In the genomic region with DNA sequence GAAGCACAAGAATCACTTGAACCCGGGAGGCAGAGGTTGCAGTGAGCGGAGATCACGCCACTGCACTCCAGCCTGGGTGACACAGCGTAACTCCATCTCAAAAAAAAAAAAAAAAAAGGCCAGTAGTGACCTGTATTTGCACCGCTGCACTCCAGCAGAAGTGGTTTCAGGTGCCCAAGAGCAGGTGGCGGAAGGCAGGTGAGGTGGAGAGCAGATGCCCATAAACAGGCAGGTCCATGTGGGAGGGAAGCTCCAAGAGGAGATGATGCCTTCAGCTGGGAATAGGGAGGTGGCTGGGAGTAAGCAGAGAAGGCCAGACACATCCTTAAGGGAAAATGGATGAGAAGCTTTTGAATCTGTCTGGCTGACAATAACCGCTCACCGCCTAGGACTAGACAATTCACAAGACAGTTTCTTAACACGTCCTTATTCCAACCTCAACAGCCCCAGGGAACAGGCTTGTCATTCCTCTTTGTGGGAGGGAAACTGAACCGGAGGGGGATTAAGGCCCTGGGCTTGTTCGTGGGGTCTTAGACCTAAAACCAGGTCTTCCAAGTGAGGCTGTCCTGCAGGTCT, we compare ENCODE assay signal across 16 cellular contexts. TPM values are rescaled to one million over a fixed set of nuclear protein-coding genes. Genes with fewer than 3 reads are reported as not detected.
DNase-seq lines count a peak whose midpoint lies in the region; ATAC-seq and TF ChIP-seq lines count a peak whose summit lies in the region.
"Had no signal": no experiment of that assay in that cellular context is flagged by ENCODE, and none has a peak within 500 bp of the region (broad histone marks: within the 10 kb centered on the region; RNA-seq: fewer than 3 reads in every experiment).

No MANE protein-coding gene starts in this region.

- H3K4me3 Mint-ChIP-seq in nephron progenitor cell, result no peak overlapping the region
- H3K4me3 Mint-ChIP-seq: activated CD4-positive, alpha-beta memory T cell treated with anti-CD3 and anti-CD28 coated beads for 36 hours; GM23338 had no signal

- H3K27ac ChIP-seq in transverse colon, result no peak overlapping the region
- H3K27ac ChIP-seq: heart right ventricle, vagina had no signal

- 80 to 86% methylated on average over 1 to 11 of the region's 11 CpGs for WGBS in transverse colon (ENCODE audit: low coverage in 1 of 2), 2 donors

- intact Hi-C loops in transverse colon (cut with DNase I; ENCODE audit: low total_unique reads), result no loop called here

- H3K36me3 ChIP-seq in adipocyte (ENCODE audit: control insufficient read depth, insufficient read depth, low read length, severe bottlenecking) (no peaks in the 10 kb centered on the region), transverse colon (no peaks in the 10 kb centered on the region)
- H3K36me3 ChIP-seq: heart right ventricle, vagina had no signal

- in situ Hi-C loops in transverse colon (cut with MboI; ENCODE audit: low pct_ligation_motif_present in 1 of 4, low pct_unique_long_range_greater_than_20kb in 1 of 4, low sequenced_read_pairs in 3 of 4), result no loop called here

- TF ChIP-seq EP300 in transverse colon (IDR thresholded peaks at IDR 0.05; ENCODE audit: low read depth), result no peak

- DNase-seq in DMS153 treated with DMSO at 0.1 percent for 48 hours (lab: John Stamatoyannopoulos, UW; ENCODE audit: unreplicated experiment) (peak; percentile 82), NCI-H187 treated with DMSO at 0.1 percent for 48 hours (lab: John Stamatoyannopoulos, UW) (peak; percentile 90), adipocyte (ENCODE audit: low read depth) (peak; percentile 52), nephron progenitor cell (no peak), transverse colon (no peak)
- DNase-seq in activated CD8-positive, alpha-beta memory T cell treated with anti-CD3 and anti-CD28 coated beads, Interleukin-2, amount 50 U/mL, for 4 hours, result no peak
- DNase-seq: heart right ventricle, mesendoderm had no signal

- no peak overlapping the region for H3K4me3 ChIP-seq in adipocyte (ENCODE audit: low read length)
- no peak overlapping the region for H3K4me3 ChIP-seq in transverse colon
- H3K4me3 ChIP-seq: GM23338, heart right ventricle, K562, vagina had no signal

- no peak for ATAC-seq in GM21447 (IDR thresholded peaks at IDR 0.05; ENCODE audit: unreplicated experiment)
- no peak for ATAC-seq in HG02973 (IDR thresholded peaks at IDR 0.05; ENCODE audit: unreplicated experiment)
- ATAC-seq: GM23338, heart right ventricle, K562 had no signal

- H3K4me1 ChIP-seq in adipocyte (ENCODE audit: control insufficient read depth, insufficient read depth, low read length) (no peaks in the 10 kb centered on the region), transverse colon (peaks cover 0 to 10% (median 4%) of the 10 kb centered on the region in 4 donors)
- H3K4me1 ChIP-seq: heart right ventricle had no signal

- H3K27me3 ChIP-seq in adipocyte (replicated peaks; ENCODE audit: control insufficient read depth, insufficient read depth, low read length) (peaks cover 13% of the 10 kb centered on the region), transverse colon (no peaks in the 10 kb centered on the region)
- H3K27me3 ChIP-seq: heart right ventricle, vagina had no signal

- no peaks in the 10 kb centered on the region for H3K36me3 Mint-ChIP-seq in nephron progenitor cell (ENCODE audit: low read depth)
- H3K36me3 Mint-ChIP-seq: activated CD4-positive, alpha-beta memory T cell treated with anti-CD3 and anti-CD28 coated beads for 36 hours had no signal

- TF ChIP-seq CTCF in nephron progenitor cell (IDR thresholded peaks at IDR 0.05), result no peak
- no peak for TF ChIP-seq CTCF in transverse colon (IDR thresholded peaks at IDR 0.05)

- peaks cover 4% of the 10 kb centered on the region for H3K27me3 Mint-ChIP-seq in nephron progenitor cell (ENCODE audit: low read depth, poor library complexity)

- H3K9me3 ChIP-seq in adipocyte (ENCODE audit: control insufficient read depth, low read length) (no peaks in the 10 kb centered on the region), transverse colon (no peaks in the 10 kb centered on the region)
- H3K9me3 ChIP-seq: heart right ventricle, vagina had no signal

- no peaks in the 10 kb centered on the region for H3K9me3 Mint-ChIP-seq in nephron progenitor cell
- H3K9me3 Mint-ChIP-seq: activated CD4-positive, alpha-beta memory T cell treated with anti-CD3 and anti-CD28 coated beads for 36 hours; GM23338 had no signal

- peaks cover 51% of the 10 kb centered on the region for H3K4me1 Mint-ChIP-seq in nephron progenitor cell

- H3K9ac ChIP-seq in adipocyte (ENCODE audit: low read length), result no peak overlapping the region

- TF ChIP-seq POLR2A in transverse colon (IDR thresholded peaks at IDR 0.05), result no peak

- H3K27ac Mint-ChIP-seq in nephron progenitor cell, result peak overlapping the region; percentile 36
- H3K27ac Mint-ChIP-seq: GM23338 had no signal

RNA-seq across cellular contexts. Expression of a gene that starts 44.0 kb away (rescaled TPM):
- total RNA-seq in transverse colon, result 100 to 1,000 TPM; 142 to 373 (median 198) TPM
- total RNA-seq: activated CD4-positive, alpha-beta memory T cell treated with anti-CD3 and anti-CD28 coated beads for 36 hours; dermis microvascular lymphatic vessel endothelial cell; T-helper 1 cell treated with Interleukin-12 subunit alpha and Interleukin-12 subunit beta and Interleukin-4 antibody, amounts not matched to agents 30 ng/mL and 1 ng/mL, for 36 hours had no signal

Comparison
In these comparisons a context has a peak if more than half of its experiments do, and no peak if none do; other contexts are left out.
1. DNase-seq: peak in DMS153 treated with DMSO at 0.1 percent for 48 hours (single experiment), NCI-H187 treated with DMSO at 0.1 percent for 48 hours (single experiment) and adipocyte (single experiment); none in nephron progenitor cell (single experiment), transverse colon (single experiment) and activated CD8-positive, alpha-beta memory T cell treated with anti-CD3 and anti-CD28 coated beads, Interleukin-2, amount 50 U/mL, for 4 hours (single experiment).